9 cellular contexts compared by ENCODE assay signal in the genomic region with DNA sequence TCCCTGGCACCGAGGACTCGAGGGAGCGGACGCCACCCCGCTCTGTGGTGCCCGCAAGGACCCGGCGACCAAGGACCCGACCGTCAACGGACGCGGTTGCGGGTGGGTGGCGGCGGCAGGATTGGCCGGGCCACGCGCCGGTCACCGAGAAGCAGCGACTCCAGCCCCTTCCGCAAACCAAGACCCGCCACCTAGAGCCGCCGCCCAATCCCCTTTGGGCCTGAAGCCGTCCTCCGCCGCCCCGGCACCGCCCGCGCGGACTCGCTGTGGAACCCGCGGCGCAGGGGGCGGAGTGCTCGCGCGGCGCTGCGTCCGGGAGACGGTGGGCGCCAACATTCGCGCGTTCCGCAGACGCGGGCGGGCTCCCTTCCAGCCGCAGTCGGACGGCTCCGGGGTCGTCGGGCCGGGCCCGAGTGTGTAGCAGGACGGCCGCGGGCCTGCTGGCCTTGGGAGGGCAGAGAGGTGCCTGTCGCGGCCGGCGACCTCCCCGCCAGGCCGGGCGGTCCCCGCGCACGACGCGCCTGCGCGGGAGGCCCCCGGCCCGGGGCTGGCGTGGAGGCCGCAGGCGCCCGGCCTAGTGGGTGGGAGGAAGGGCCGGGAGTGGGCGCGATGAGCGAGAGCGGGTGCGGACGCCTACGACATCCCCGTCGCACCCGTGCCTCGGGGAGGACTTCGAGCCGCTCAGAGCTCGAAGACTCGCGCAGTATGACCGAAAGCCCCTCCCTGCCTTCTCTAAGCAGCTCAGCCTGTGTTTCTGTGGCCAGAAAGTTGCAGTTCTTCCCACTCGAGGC. TPM values are rescaled to one million over a fixed set of nuclear protein-coding genes. Genes with fewer than 3 reads are reported as not detected.
DNase-seq lines count a peak whose midpoint lies in the region; ATAC-seq and TF ChIP-seq lines count a peak whose summit lies in the region.
"Had no signal": no experiment of that assay in that cellular context is flagged by ENCODE, and none has a peak within 500 bp of the region (broad histone marks: within the 10 kb centered on the region; RNA-seq: fewer than 3 reads in every experiment).

FAM228B (plus strand) TSS at position 258 of the 791 bp plus-strand sequence. CDS start 893 bp downstream, outside the sequence.
PFN4 (minus strand) TSS at position 123 of the 791 bp plus-strand sequence. CDS start 799 bp downstream, outside the sequence.

- peak within 1 kb of the TSS; percentile 82 to 93 for H3K9ac ChIP-seq in colonic mucosa (ENCODE audit: low read depth in 2 of 2, low read length in 2 of 2)

- no peak for TF ChIP-seq CTCF in colonic mucosa (IDR thresholded peaks at IDR 0.05)

- H3K27me3 Mint-ChIP-seq in activated CD4-positive, alpha-beta T cell treated with anti-CD3 and anti-CD28 coated beads for 36 hours: no peaks in the 10 kb centered on the region

- CTCF ChIA-PET in activated CD4-positive, alpha-beta T cell treated with anti-CD3 and anti-CD28 coated beads for 36 hours (lab: Charles Lee): interaction anchor here (0.6 to 3.0 kb wide), 6 partner anchors 11 to 314 kb away, joined by 3 to 14 read pairs (median 4); partner anchors contain the start of gene TP53I3

- H3K9me3 ChIP-seq in colonic mucosa: no peaks in the 10 kb centered on the region

- H3K4me3 Mint-ChIP-seq in activated CD4-positive, alpha-beta T cell treated with anti-CD3 and anti-CD28 coated beads for 36 hours: peak within 1 kb of the TSS; percentile 75

- DNase-seq in AML-193 (lab: John Stamatoyannopoulos, UW): peak; percentile 74 to 78
- DNase-seq in NCI-H226: peak; percentile 79
- DNase-seq in activated CD4-positive, alpha-beta T cell treated with anti-CD3 and anti-CD28 coated beads for 36 hours: peak; percentile 79
- peak; percentile 87 for DNase-seq in colonic mucosa
- peak; percentile 86 for DNase-seq in left lobe of liver (ENCODE audit: low spot score)
- DNase-seq in stimulated activated CD4-positive, alpha-beta T cell treated with anti-CD3 and anti-CD28 coated beads, Interleukin-2, amount 100 ng/mL, for 4 hours (ENCODE audit: low read depth): peak; percentile 32

- H3K4me1 ChIP-seq in colonic mucosa: peaks cover 3% of the 10 kb centered on the region

- intact Hi-C loops in activated CD4-positive, alpha-beta T cell treated with anti-CD3 and anti-CD28 coated beads for 36 hours (cut with DNase I, micrococcal nuclease): loop anchor here in 1 of 2 experiments (1.0 kb wide), 1 partner anchor 47 kb away; the partner anchor contains the start of gene SF3B6
- intact Hi-C loops in colonic mucosa (cut with DNase I): no loop called here

- ATAC-seq in GM19023 (IDR thresholded peaks at IDR 0.05; ENCODE audit: unreplicated experiment) (peak; percentile 90), HG03159 (IDR thresholded peaks at IDR 0.05; ENCODE audit: unreplicated experiment) (peak; percentile 89), left lobe of liver (peak; percentile 97)
- peak; percentile 89 for ATAC-seq in activated CD4-positive, alpha-beta T cell treated with anti-CD3 and anti-CD28 coated beads for 36 hours

- H3K9me3 Mint-ChIP-seq in activated CD4-positive, alpha-beta T cell treated with anti-CD3 and anti-CD28 coated beads for 36 hours (ENCODE audit: low read depth): no peaks in the 10 kb centered on the region

- no peaks in the 10 kb centered on the region for H3K36me3 ChIP-seq in colonic mucosa

- H3K27ac Mint-ChIP-seq in activated CD4-positive, alpha-beta T cell treated with anti-CD3 and anti-CD28 coated beads for 36 hours: peak within 1 kb of the TSS; percentile 78

- H3K36me3 Mint-ChIP-seq in activated CD4-positive, alpha-beta T cell treated with anti-CD3 and anti-CD28 coated beads for 36 hours (ENCODE audit: low read depth): peaks cover 2% of the 10 kb centered on the region

- POLR2A ChIA-PET in activated CD4-positive, alpha-beta T cell treated with anti-CD3 and anti-CD28 coated beads for 36 hours (lab: Charles Lee): interaction anchor here (1.6 kb wide), 1 partner anchor 76 kb away, joined by 5 read pairs; the partner anchor contains the start of gene WDCP

- no peaks in the 10 kb centered on the region for H3K27me3 ChIP-seq in colonic mucosa

- H3K4me1 Mint-ChIP-seq in activated CD4-positive, alpha-beta T cell treated with anti-CD3 and anti-CD28 coated beads for 36 hours: peaks cover 9% of the 10 kb centered on the region

- peak within 1 kb of the TSS; percentile 71 for H3K4me3 ChIP-seq in colonic mucosa

- peak within 1 kb of the TSS; percentile 76 for H3K27ac ChIP-seq in colonic mucosa

RNA-seq across cellular contexts. Expression of gene FAM228B, which starts in this region (rescaled TPM):
- total RNA-seq in activated CD4-positive, alpha-beta T cell treated with anti-CD3 and anti-CD28 coated beads for 36 hours: 10 to 100 TPM in 1 of 2 experiments, 1 to 10 TPM in 1; 5.2 to 10.5 TPM
- total RNA-seq in colonic mucosa (1 to 10 TPM; 4.4 to 6.2 TPM), left lobe of liver (2.6 TPM)

RNA-seq across cellular contexts. Expression of gene PFN4, which starts in this region (rescaled TPM):
- under 1 TPM in 1 of 2 experiments, not detected in 1; 0.30 TPM for total RNA-seq in activated CD4-positive, alpha-beta T cell treated with anti-CD3 and anti-CD28 coated beads for 36 hours
- under 1 TPM in 1 of 2 donors, not detected in 1; 0.27 TPM for total RNA-seq in colonic mucosa
- 0.45 TPM for total RNA-seq in left lobe of liver
- total RNA-seq: T-helper 2 cell treated with Interferon-gamma antibody and Interleukin-4, amounts not matched to agents 100 ng/mL and 5 ng/mL, for 36 hours had no signal

Comparison
In these comparisons a context has a peak if more than half of its experiments do, and no peak if none do; other contexts are left out.
1. Peak in every context shown above with its lines: DNase-seq, ATAC-seq, H3K4me3 ChIP-seq and H3K27ac ChIP-seq.
2. DNase-seq: peak in every context shown above with its lines; median percentile 87 in colonic mucosa; 86 in left lobe of liver; 79 in NCI-H226; 79 in activated CD4-positive, alpha-beta T cell treated with anti-CD3 and anti-CD28 coated beads for 36 hours; 76 in AML-193; 32 in stimulated activated CD4-positive, alpha-beta T cell treated with anti-CD3 and anti-CD28 coated beads, Interleukin-2, amount 100 ng/mL, for 4 hours.